16 cellular contexts compared by ENCODE assay signal in the genomic region with DNA sequence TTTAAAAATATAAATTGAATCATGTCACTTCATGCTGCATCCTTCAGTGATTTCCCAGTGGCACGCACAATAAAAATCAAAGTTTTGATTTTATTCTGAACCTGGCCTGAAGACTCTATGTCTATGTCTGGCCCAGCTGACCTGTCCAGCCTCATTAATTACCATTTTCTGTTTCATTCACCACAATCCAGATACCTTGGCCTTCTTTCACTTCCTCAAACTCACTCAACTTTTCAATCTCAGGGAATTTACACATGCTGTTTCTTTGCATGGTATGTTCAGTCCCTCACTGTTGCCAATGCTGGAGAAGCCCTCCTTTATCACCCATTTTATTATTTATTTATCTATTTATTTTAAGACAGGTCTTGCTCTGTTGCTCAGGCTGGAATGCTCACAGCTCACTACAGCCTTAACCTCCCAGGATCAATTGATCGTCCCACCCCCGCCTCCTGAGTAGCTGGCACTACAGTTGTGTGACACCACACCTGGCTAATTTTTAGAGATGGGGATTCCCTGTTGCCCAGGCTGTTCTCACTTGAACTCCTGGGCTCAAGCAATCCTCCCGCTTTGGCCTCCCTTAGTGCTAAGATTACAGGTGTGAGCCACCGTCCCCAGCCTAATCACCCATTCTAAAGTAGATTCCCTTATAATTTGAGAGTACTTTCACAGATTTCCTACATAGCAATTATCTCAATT. TPM values are rescaled to one million over a fixed set of nuclear protein-coding genes. Genes with fewer than 3 reads are reported as not detected.
DNase-seq lines count a peak whose midpoint lies in the region; ATAC-seq and TF ChIP-seq lines count a peak whose summit lies in the region.
"Had no signal": no experiment of that assay in that cellular context is flagged by ENCODE, and none has a peak within 500 bp of the region (broad histone marks: within the 10 kb centered on the region; RNA-seq: fewer than 3 reads in every experiment).

No MANE protein-coding gene starts in this region.

- peak; percentile 12 for DNase-seq in GM13976 (ENCODE audit: low spot score)
- no peak for DNase-seq in central memory CD4-positive, alpha-beta T cell
- no peak for DNase-seq in RKO (ENCODE audit: low spot score)
- no peak for DNase-seq in dermis blood vessel endothelial cell
- DNase-seq in stimulated activated CD8-positive, alpha-beta memory T cell treated with anti-CD3 and anti-CD28 coated beads, Interleukin-4, amount 100 ng/mL, for 48 hours: no peak
- DNase-seq: brain microvascular endothelial cell; CD4-positive, alpha-beta memory T cell; H7; hippocampal formation; left cardiac atrium; NCI-H2029; NCI-H774; uterus had no signal

- in situ Hi-C loops in GM13976 (cut with MboI; ENCODE audit: low sequenced_read_pairs, unreplicated experiment): no loop called here

- ATAC-seq in GM19395 (IDR thresholded peaks at IDR 0.05; ENCODE audit: unreplicated experiment): peak; percentile 72
- peak; percentile 72 for ATAC-seq in HG02759 (IDR thresholded peaks at IDR 0.05; ENCODE audit: unreplicated experiment)
- ATAC-seq in HG03354 (IDR thresholded peaks at IDR 0.05; ENCODE audit: poor library complexity, severe bottlenecking, unreplicated experiment): peak; percentile 88
- ATAC-seq: left cardiac atrium had no signal

- TF ChIP-seq CTCF in GM13976 (IDR thresholded peaks at IDR 0.05; ENCODE audit: borderline replicate concordance, control extremely low read depth, extremely low read depth, insufficient read depth, missing control alignments): no peak

RNA-seq across cellular contexts. Expression of a gene that starts 43.1 kb away (rescaled TPM):
- 12.9 and 16.9 TPM in 2 replicates for total RNA-seq in dermis blood vessel endothelial cell

RNA-seq across cellular contexts. Expression of a gene that starts 43.4 kb away (rescaled TPM):
- total RNA-seq in dermis blood vessel endothelial cell: 20.4 and 28.8 TPM in 2 replicates
